In genomic region chr1:65471901-65472332, GRCh38 we compare ENCODE assay signal across 22 cellular contexts. TPM values are rescaled to one million over a fixed set of nuclear protein-coding genes. Genes with fewer than 3 reads are reported as not detected.
DNase-seq lines count a peak whose midpoint lies in the region; ATAC-seq and TF ChIP-seq lines count a peak whose summit lies in the region.
"Had no signal": no experiment of that assay in that cellular context is flagged by ENCODE, and none has a peak within 500 bp of the region (broad histone marks: within the 10 kb centered on the region; RNA-seq: fewer than 3 reads in every experiment).

No MANE protein-coding gene starts in this region.

- H3K9ac ChIP-seq in adipocyte (ENCODE audit: low read length) = peak overlapping the region; percentile 17
- H3K9ac ChIP-seq: BLaER1 had no signal

- H3K4me1 ChIP-seq in adipocyte (ENCODE audit: control insufficient read depth, insufficient read depth, low read length) (peaks cover 39% of the 10 kb centered on the region), uterus (peaks cover 0 to 9% of the 10 kb centered on the region in 2 donors)
- H3K4me1 ChIP-seq: BLaER1 had no signal

- no peak overlapping the region for H3K4me3 ChIP-seq in adipocyte (ENCODE audit: low read length)
- no peak overlapping the region for H3K4me3 ChIP-seq in uterus
- H3K4me3 ChIP-seq: BLaER1, tibial artery had no signal

- peaks cover 0 to 4% of the 10 kb centered on the region in 2 donors for H3K36me3 Mint-ChIP-seq in activated naive CD4-positive, alpha-beta T cell treated with anti-CD3 and anti-CD28 coated beads, Interleukin-2, amount 50 U/mL, for 72 hours

- H3K27me3 ChIP-seq in adipocyte (replicated peaks; ENCODE audit: control insufficient read depth, insufficient read depth, low read length) (no peaks in the 10 kb centered on the region), uterus (no peaks in the 10 kb centered on the region)
- H3K27me3 ChIP-seq: BLaER1, tibial artery had no signal

- peak overlapping the region; percentile 50 to 55 for H3K27ac ChIP-seq in uterus
- H3K27ac ChIP-seq: BLaER1, tibial artery had no signal

- no peaks in the 10 kb centered on the region for H3K9me3 ChIP-seq in adipocyte (ENCODE audit: control insufficient read depth, low read length)
- H3K9me3 ChIP-seq in uterus = no peaks in the 10 kb centered on the region
- H3K9me3 ChIP-seq: tibial artery had no signal

- H3K36me3 ChIP-seq in adipocyte (ENCODE audit: control insufficient read depth, insufficient read depth, low read length, severe bottlenecking) (no peaks in the 10 kb centered on the region), uterus (no peaks in the 10 kb centered on the region)
- H3K36me3 ChIP-seq: BLaER1, tibial artery had no signal

- H3K9me3 Mint-ChIP-seq in activated naive CD4-positive, alpha-beta T cell treated with anti-CD3 and anti-CD28 coated beads, Interleukin-2, amount 50 U/mL, for 72 hours = no peaks in the 10 kb centered on the region
- H3K9me3 Mint-ChIP-seq: activated B cell treated with CpG ODN at 0.5 μM for 24 hours; stimulated activated naive CD8-positive, alpha-beta T cell treated with anti-CD3 and anti-CD28 coated beads, Interleukin-15, Interleukin-2, amounts not matched to agents 100 ng/mL and 50 ng/mL, for 24 hours had no signal

- TF ChIP-seq POLR2A in uterus (IDR thresholded peaks at IDR 0.05) = no peak

- H3K27ac Mint-ChIP-seq in activated naive CD4-positive, alpha-beta T cell treated with anti-CD3 and anti-CD28 coated beads, Interleukin-2, amount 50 U/mL, for 72 hours = no peak overlapping the region
- H3K27ac Mint-ChIP-seq: activated B cell treated with CpG ODN at 0.5 μM for 24 hours; stimulated activated naive CD8-positive, alpha-beta T cell treated with anti-CD3 and anti-CD28 coated beads, Interleukin-15, Interleukin-2, amounts not matched to agents 100 ng/mL and 50 ng/mL, for 24 hours had no signal

- ATAC-seq in left cardiac atrium (peak; percentile 60 to 67), HG03139 (IDR thresholded peaks at IDR 0.05; ENCODE audit: unreplicated experiment) (no peak)
- no peak for ATAC-seq in activated naive CD4-positive, alpha-beta T cell treated with anti-CD3 and anti-CD28 coated beads, Interleukin-2, amount 50 U/mL, for 72 hours

- intact Hi-C loops in left cardiac atrium (cut with DNase I) = no loop called here
- intact Hi-C loops in uterus (cut with DNase I; ENCODE audit: low total_unique reads) = no loop called here

- DNase-seq in GM04504 (ENCODE audit: low read depth) = peak; percentile 64
- DNase-seq in adipocyte (ENCODE audit: low read depth) = peak; percentile 64
- no peak for DNase-seq in left cardiac atrium
- DNase-seq in uterus = no peak
- DNase-seq in activated naive CD4-positive, alpha-beta T cell treated with anti-CD3 and anti-CD28 coated beads, Interleukin-2, amount 50 U/mL, for 72 hours (ENCODE audit: low spot score in 2 of 2) = no peak
- DNase-seq in inferior parietal cortex (ENCODE audit: extremely low spot score) = no peak
- DNase-seq: activated B cell treated with CpG ODN at 0.5 μM for 24 hours; activated CD4-positive, alpha-beta T cell treated with anti-CD3 and anti-CD28 coated beads, Interleukin-2, amount 50 U/mL, for 48 hours; activated gamma-delta T cell treated with Interleukin-2 at 50 U/mL for 16 hours; amygdala; central memory CD4-positive, alpha-beta T cell; dermis blood vessel endothelial cell; EL; kidney; mammary epithelial cell; NCI-H146; stimulated activated CD4-positive, alpha-beta T cell treated with anti-CD3 and anti-CD28 coated beads, Interleukin-4, amount 100 ng/mL, for 4 hours; T1000; tibial artery had no signal

- TF ChIP-seq CTCF in uterus (IDR thresholded peaks at IDR 0.05) = no peak

RNA-seq across cellular contexts. Expression of gene LEPR, which starts 51.4 kb away (rescaled TPM):
- 10 to 100 TPM in 1 of 2 donors, 1 to 10 TPM in 1; 7.0 to 29.5 TPM for total RNA-seq in left cardiac atrium
- 10 to 100 TPM; 55.0 to 87.0 (median 57.9) TPM for total RNA-seq in uterus
- 1 to 10 TPM; 2.9 to 3.0 TPM for total RNA-seq in activated naive CD4-positive, alpha-beta T cell treated with anti-CD3 and anti-CD28 coated beads, Interleukin-2, amount 50 U/mL, for 72 hours

RNA-seq across cellular contexts. Expression of gene LEPROT, which starts 51.4 kb away (rescaled TPM):
- 10 to 100 TPM; 55.0 to 57.5 TPM for total RNA-seq in left cardiac atrium
- 10 to 100 TPM; 18.4 to 91.9 (median 68.6) TPM for total RNA-seq in uterus
- total RNA-seq in activated naive CD4-positive, alpha-beta T cell treated with anti-CD3 and anti-CD28 coated beads, Interleukin-2, amount 50 U/mL, for 72 hours = 10 to 100 TPM in 1 of 2 donors, 1 to 10 TPM in 1; 8.7 to 19.2 TPM

Comparison
In these comparisons a context has a peak if more than half of its experiments do, and no peak if none do; other contexts are left out.
1. DNase-seq: peak in GM04504 (single experiment) and adipocyte (single experiment); none in left cardiac atrium (single experiment), uterus (0 of 2), activated naive CD4-positive, alpha-beta T cell treated with anti-CD3 and anti-CD28 coated beads, Interleukin-2, amount 50 U/mL, for 72 hours (0 of 2) and inferior parietal cortex (single experiment).
2. ATAC-seq: peak in left cardiac atrium (2 of 2); none in activated naive CD4-positive, alpha-beta T cell treated with anti-CD3 and anti-CD28 coated beads, Interleukin-2, amount 50 U/mL, for 72 hours (0 of 2) and HG03139 (single experiment).